ENCODE assay signal across 9 cellular contexts in the genomic region with DNA sequence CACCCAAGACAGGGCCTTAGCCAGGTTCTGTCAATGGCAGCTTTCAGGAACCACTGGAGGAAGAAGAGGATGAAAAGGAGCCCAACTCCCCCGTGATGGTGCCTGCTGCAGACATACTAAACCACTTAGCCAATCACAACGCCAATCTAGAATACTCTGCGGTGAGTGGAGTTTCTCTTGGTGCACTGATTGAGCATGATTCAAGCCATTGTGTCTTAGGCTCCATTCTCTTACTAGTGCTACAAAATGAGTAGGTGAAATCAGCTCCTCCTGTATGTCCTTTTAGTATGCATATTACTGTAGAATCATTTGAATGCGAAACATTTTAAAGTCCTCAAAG. TPM values are rescaled to one million over a fixed set of nuclear protein-coding genes. Genes with fewer than 3 reads are reported as not detected.
DNase-seq lines count a peak whose midpoint lies in the region; ATAC-seq and TF ChIP-seq lines count a peak whose summit lies in the region.
"Had no signal": no experiment of that assay in that cellular context is flagged by ENCODE, and none has a peak within 500 bp of the region (broad histone marks: within the 10 kb centered on the region; RNA-seq: fewer than 3 reads in every experiment).

No MANE protein-coding gene starts in this region.

- CTCF ChIA-PET in T-cell (lab: Charles Lee): interaction anchor here (0.5 to 4.1 kb wide), 2 partner anchors 19 to 239 kb away, joined by 3 to 13 read pairs; no protein-coding TSS in a partner anchor

- no peak for DNase-seq in activated naive CD4-positive, alpha-beta T cell (lab: John Stamatoyannopoulos, UW)
- no peak for DNase-seq in T-cell
- DNase-seq in glutamatergic neuron: no peak
- no peak for DNase-seq in stomach
- no peak for DNase-seq in SKM-1 (lab: John Stamatoyannopoulos, UW; ENCODE audit: unreplicated experiment)
- no peak for DNase-seq in SKM-1 treated with dmso at 0.1 percent for 144 hours (lab: John Stamatoyannopoulos, UW; ENCODE audit: unreplicated experiment)
- no peak for DNase-seq in NCI-H1092 (lab: John Stamatoyannopoulos, UW)
- DNase-seq: NCI-H2107 had no signal

- POLR2A ChIA-PET in T-cell (lab: Charles Lee): no interaction called here

- peak overlapping the region; percentile 93 for H3K4me3 Mint-ChIP-seq in activated naive CD4-positive, alpha-beta T cell treated with anti-CD3 and anti-CD28 coated beads, Interleukin-2, amount 50 U/mL, for 24 hours
- H3K4me3 Mint-ChIP-seq in T-cell (peak overlapping the region; percentile 52 to 92 (median 57)), glutamatergic neuron (ENCODE audit: unreplicated experiment) (peak overlapping the region; percentile 51)

- H3K9me3 ChIP-seq in stomach: no peaks in the 10 kb centered on the region

- peaks cover 39% of the 10 kb centered on the region for H3K4me1 Mint-ChIP-seq in activated naive CD4-positive, alpha-beta T cell treated with anti-CD3 and anti-CD28 coated beads, Interleukin-2, amount 50 U/mL, for 24 hours
- H3K4me1 Mint-ChIP-seq in T-cell: peaks cover 19 to 32% (median 29%) of the 10 kb centered on the region in 3 donors
- H3K4me1 Mint-ChIP-seq in glutamatergic neuron (ENCODE audit: low read depth, unreplicated experiment): peaks cover 6% of the 10 kb centered on the region

- peak overlapping the region in 3 of 5 donors; percentile 13 to 89 (median 88) for H3K27ac ChIP-seq in stomach

- peak overlapping the region in 2 of 4 donors; percentile 90 to 96 for H3K4me3 ChIP-seq in stomach

- no peak for TF ChIP-seq CTCF in glutamatergic neuron (IDR thresholded peaks at IDR 0.05; ENCODE audit: partially characterized antibody, unreplicated experiment)
- no peak for TF ChIP-seq CTCF in stomach (IDR thresholded peaks at IDR 0.05)

- peaks cover 39 to 52% (median 51%) of the 10 kb centered on the region in 4 donors for H3K36me3 ChIP-seq in stomach

- peaks cover 8 to 30% (median 29%) of the 10 kb centered on the region in 4 donors for H3K4me1 ChIP-seq in stomach

- no peaks in the 10 kb centered on the region for H3K9me3 Mint-ChIP-seq in activated naive CD4-positive, alpha-beta T cell treated with anti-CD3 and anti-CD28 coated beads, Interleukin-2, amount 50 U/mL, for 24 hours
- H3K9me3 Mint-ChIP-seq in T-cell: no peaks in the 10 kb centered on the region
- H3K9me3 Mint-ChIP-seq in glutamatergic neuron (ENCODE audit: unreplicated experiment): peaks cover 15% of the 10 kb centered on the region

- H3K27ac Mint-ChIP-seq in activated naive CD4-positive, alpha-beta T cell treated with anti-CD3 and anti-CD28 coated beads, Interleukin-2, amount 50 U/mL, for 24 hours: peak overlapping the region; percentile 2
- H3K27ac Mint-ChIP-seq in T-cell (peak overlapping the region in 1 of 2 donors; percentile 6), glutamatergic neuron (ENCODE audit: unreplicated experiment) (peak overlapping the region; percentile 17)

- WGBS in stomach, 5 donors: 76 to 86% (median 84%) methylated on average over 4 of the region's 4 CpGs

- intact Hi-C loops in stomach (cut with DNase I; ENCODE audit: low total_unique reads): loop anchor here (10.0 kb wide), 1 partner anchor 148 kb away; no protein-coding TSS in a partner anchor

- H3K27me3 Mint-ChIP-seq in activated naive CD4-positive, alpha-beta T cell treated with anti-CD3 and anti-CD28 coated beads, Interleukin-2, amount 50 U/mL, for 24 hours: no peaks in the 10 kb centered on the region
- H3K27me3 Mint-ChIP-seq in T-cell (no peaks in the 10 kb centered on the region), glutamatergic neuron (ENCODE audit: unreplicated experiment) (peaks cover 14% of the 10 kb centered on the region)

- H3K36me3 Mint-ChIP-seq in activated naive CD4-positive, alpha-beta T cell treated with anti-CD3 and anti-CD28 coated beads, Interleukin-2, amount 50 U/mL, for 24 hours: peaks cover 10% of the 10 kb centered on the region
- H3K36me3 Mint-ChIP-seq in T-cell: peaks cover 15% of the 10 kb centered on the region
- no peaks in the 10 kb centered on the region for H3K36me3 Mint-ChIP-seq in glutamatergic neuron (ENCODE audit: unreplicated experiment)

- no peaks in the 10 kb centered on the region for H3K27me3 ChIP-seq in stomach

- no peak for ATAC-seq in T-cell (replicated peaks in 1 of 4)

- TF ChIP-seq EP300 in stomach (IDR thresholded peaks at IDR 0.05): no peak

- no peak for TF ChIP-seq POLR2A in stomach (IDR thresholded peaks at IDR 0.05)

RNA-seq across cellular contexts. Expression of a gene that starts 1.4 kb away (rescaled TPM):
- 10 to 100 TPM; 29.6 to 44.2 (median 35.1) TPM for total RNA-seq in T-cell
- 25.9 TPM for total RNA-seq in glutamatergic neuron (ENCODE audit: unreplicated experiment)
- total RNA-seq in stomach: 100 to 1,000 TPM in 1 of 5 donors, 10 to 100 TPM in 4; 13.0 to 209 (median 68.0) TPM
- 10 to 100 TPM in 1 of 3 donors, 1 to 10 TPM in 2; 7.7 to 14.7 (median 8.9) TPM for polyA plus RNA-seq in stomach

RNA-seq across cellular contexts. Expression of a gene that starts 16.8 kb away (rescaled TPM):
- 1 to 10 TPM in 4 of 5 donors, under 1 TPM in 1; 0.66 to 3.6 (median 1.7) TPM for total RNA-seq in T-cell
- 677 TPM for total RNA-seq in glutamatergic neuron (ENCODE audit: unreplicated experiment)
- 10 to 100 TPM in 4 of 5 donors, 1 to 10 TPM in 1; 3.2 to 48.7 (median 20.1) TPM for total RNA-seq in stomach
- 10 to 100 TPM in 1 of 3 donors, 1 to 10 TPM in 2; 1.9 to 12.4 (median 4.8) TPM for polyA plus RNA-seq in stomach

Comparison
In these comparisons a context has a peak if more than half of its experiments do, and no peak if none do; other contexts are left out.
1. RNA of a gene that starts 16.8 kb away (total RNA-seq): 677 TPM in glutamatergic neuron (single experiment); 3.2 to 48.7 TPM in stomach and 0.66 to 3.6 TPM in T-cell; every median in the first group is over 10 times any median in the second.
2. Peak in every context shown above with its lines, with median percentiles within 50 percentile points of each other: H3K4me3 Mint-ChIP-seq.